Comparison of ENCODE assay signal across 1 cellular context in genomic region chr10:69425041-69425440, GRCh38.
TF ChIP-seq lines count a peak whose summit lies in the region.

No MANE protein-coding gene starts in this region.

TF ChIP-seq in endothelial cell of umbilical vein, 7 proteins besides CTCF, POLR2A, EP300 and RAD21:
- no peak for TF ChIP-seq JUN (IDR thresholded peaks at IDR 0.05; ENCODE audit: borderline replicate concordance, insufficient read depth, insufficient read length, low read depth)
